In the genomic region with DNA sequence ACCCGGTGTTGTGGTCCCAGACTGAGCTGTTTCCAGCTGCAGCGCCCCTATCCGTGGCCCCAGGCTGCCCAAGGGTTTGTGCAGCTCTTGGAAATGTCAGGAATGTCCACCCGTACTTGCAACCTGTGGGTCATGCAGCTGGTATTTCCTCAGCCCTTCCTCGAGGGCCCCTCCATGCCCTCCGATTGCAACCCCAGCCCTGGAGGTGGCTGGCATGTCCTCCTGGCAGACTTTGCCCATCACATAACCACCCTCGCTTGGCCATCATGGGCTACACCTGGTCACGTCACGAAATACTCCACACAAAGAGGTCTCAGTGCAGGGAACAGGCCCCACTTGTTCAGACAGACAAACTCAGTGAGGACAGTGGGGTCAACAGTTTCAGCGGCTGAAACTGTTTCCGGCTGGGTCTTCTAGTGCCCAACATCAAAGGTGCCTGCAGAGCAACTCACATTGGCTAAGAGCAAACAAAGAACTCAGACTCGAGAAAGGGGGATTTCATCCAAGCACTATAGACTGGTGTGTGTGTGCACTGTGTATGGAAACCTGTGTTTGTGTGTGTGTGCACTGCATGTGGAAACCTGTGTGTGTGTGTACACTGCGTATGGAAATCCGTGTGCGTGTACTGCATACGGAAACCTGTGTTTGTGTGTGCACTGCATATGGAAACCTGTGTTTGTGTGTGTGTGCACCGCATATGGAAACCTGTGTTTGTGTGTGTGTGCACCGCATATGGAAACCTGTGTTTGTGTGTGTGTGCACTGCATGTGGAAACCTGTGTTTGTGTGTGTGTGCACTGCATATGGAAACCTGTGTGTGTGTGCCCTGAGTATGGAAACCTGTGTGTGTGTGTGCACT, we compare ENCODE assay signal across 18 cellular contexts.
A peak's percentile ranks its signal among the peaks of the same experiment; 100 is the strongest.
DNase-seq lines count a peak whose midpoint lies in the region; ATAC-seq, FAIRE-seq and TF ChIP-seq lines count a peak whose summit lies in the region.
"Had no signal": no experiment of that assay in that cellular context is flagged by ENCODE, and none has a peak within 500 bp of the region (broad histone marks: within the 10 kb centered on the region; RNA-seq: fewer than 3 reads in every experiment).

No MANE protein-coding gene starts in this region.

- no peaks in the 10 kb centered on the region for H3K9me3 Mint-ChIP-seq in activated CD4-positive, alpha-beta memory T cell treated with anti-CD3 and anti-CD28 coated beads, Interleukin-2, amount 10 ng/mL, durations not matched to agents 7 days and 5 days
- H3K9me3 Mint-ChIP-seq: activated B cell treated with CpG ODN at 0.5 μM for 24 hours; activated T-helper 17 cell treated with anti-CD3 and anti-CD28 coated beads, Interleukin-2, amount 50 U/mL, for 72 hours had no signal

- H3K27me3 ChIP-seq in endothelial cell of umbilical vein (ENCODE audit: control insufficient read depth in 2 of 2, insufficient read depth in 2 of 2, low read length in 2 of 2): no peaks in the 10 kb centered on the region

- H3K27ac ChIP-seq in endothelial cell of umbilical vein (ENCODE audit: insufficient read depth, low read depth, low read length): no peak overlapping the region
- H3K27ac ChIP-seq: KMS-11, RWPE1 had no signal

- FAIRE-seq in endothelial cell of umbilical vein (lab: Jason Lieb, UNC): peak; percentile 46

- H3K4me3 ChIP-seq in endothelial cell of umbilical vein (replicated peaks in 1 of 3; ENCODE audit: insufficient read depth in 1 of 3, low read depth in 1 of 3, low read length in 3 of 3): no peak overlapping the region

- no peak for TF ChIP-seq POLR2A in endothelial cell of umbilical vein (IDR thresholded peaks at IDR 0.05; ENCODE audit: low read depth, low read length)

- H3K9ac ChIP-seq in endothelial cell of umbilical vein (replicated peaks; ENCODE audit: extremely low read depth, insufficient read depth, low read length): no peak overlapping the region
- H3K9ac ChIP-seq: KMS-11 had no signal

- no peak overlapping the region for H3K27ac Mint-ChIP-seq in activated CD4-positive, alpha-beta memory T cell treated with anti-CD3 and anti-CD28 coated beads, Interleukin-2, amount 10 ng/mL, durations not matched to agents 7 days and 5 days
- H3K27ac Mint-ChIP-seq: activated B cell treated with CpG ODN at 0.5 μM for 24 hours; activated T-helper 17 cell treated with anti-CD3 and anti-CD28 coated beads, Interleukin-2, amount 50 U/mL, for 72 hours; B cell had no signal

- no peaks in the 10 kb centered on the region for H3K9me1 ChIP-seq in endothelial cell of umbilical vein (replicated peaks; ENCODE audit: control insufficient read depth, extremely low read depth, insufficient read depth, low read length)

- POLR2A ChIA-PET in endothelial cell of umbilical vein (lab: Charles Lee): no interaction called here
- POLR2A ChIA-PET in activated CD4-positive, alpha-beta memory T cell treated with anti-CD3 and anti-CD28 coated beads, Interleukin-2, amount 10 ng/mL, durations not matched to agents 7 days and 5 days (lab: Charles Lee): no interaction called here

- intact Hi-C loops in endothelial cell of umbilical vein (cut with micrococcal nuclease): no loop called here

- H3K27me3 Mint-ChIP-seq in activated CD4-positive, alpha-beta memory T cell treated with anti-CD3 and anti-CD28 coated beads, Interleukin-2, amount 10 ng/mL, durations not matched to agents 7 days and 5 days: peaks cover 3% of the 10 kb centered on the region

- H3K4me1 ChIP-seq in endothelial cell of umbilical vein (ENCODE audit: control insufficient read depth, extremely low read depth, insufficient read depth, low read length): peaks cover 6% of the 10 kb centered on the region

- H3K4me1 Mint-ChIP-seq in activated CD4-positive, alpha-beta memory T cell treated with anti-CD3 and anti-CD28 coated beads, Interleukin-2, amount 10 ng/mL, durations not matched to agents 7 days and 5 days: no peaks in the 10 kb centered on the region
- H3K4me1 Mint-ChIP-seq: activated B cell treated with CpG ODN at 0.5 μM for 24 hours; activated T-helper 17 cell treated with anti-CD3 and anti-CD28 coated beads, Interleukin-2, amount 50 U/mL, for 72 hours; B cell had no signal

- no peaks in the 10 kb centered on the region for H3K36me3 Mint-ChIP-seq in activated CD4-positive, alpha-beta memory T cell treated with anti-CD3 and anti-CD28 coated beads, Interleukin-2, amount 10 ng/mL, durations not matched to agents 7 days and 5 days (ENCODE audit: low read depth)

- DNase-seq in EH (ENCODE audit: low read depth) (peak; percentile 64), RPMI7951 (ENCODE audit: low read depth) (peak; percentile 49), endothelial cell of umbilical vein (ENCODE audit: low read depth, low spot score) (no peak), renal cortical epithelial cell (ENCODE audit: low read depth) (peak; percentile 4), activated gamma-delta T cell treated with Interleukin-2 at 50 U/mL for 16 hours (no peak)
- no peak for DNase-seq in activated CD4-positive, alpha-beta memory T cell treated with anti-CD3 and anti-CD28 coated beads, Interleukin-2, amount 10 ng/mL, durations not matched to agents 7 days and 5 days
- DNase-seq: activated B cell treated with CpG ODN at 0.5 μM for 24 hours; H7; NCI-H1105; NCI-H82; stimulated activated CD4-positive, alpha-beta T cell treated with anti-CD3 and anti-CD28 coated beads, Interleukin-2, amount 100 ng/mL, for 24 hours; T-helper 1 cell had no signal

- H3K4me2 ChIP-seq in endothelial cell of umbilical vein (ENCODE audit: insufficient read depth, low read length): no peak overlapping the region
- H3K4me2 ChIP-seq: KMS-11 had no signal

- TF ChIP-seq CTCF in endothelial cell of umbilical vein (IDR thresholded peaks at IDR 0.05; ENCODE audit: extremely low read depth in 1 of 2, insufficient read depth in 1 of 2, low read depth in 1 of 2, low read length in 2 of 2): no peak

- ATAC-seq in HG03135 (IDR thresholded peaks at IDR 0.05; ENCODE audit: unreplicated experiment) (no peak), GM19467 (IDR thresholded peaks at IDR 0.05; ENCODE audit: unreplicated experiment) (no peak)
- ATAC-seq: activated T-helper 17 cell treated with anti-CD3 and anti-CD28 coated beads, Interleukin-2, amount 50 U/mL, for 72 hours had no signal

- H3K4me3 Mint-ChIP-seq in activated CD4-positive, alpha-beta memory T cell treated with anti-CD3 and anti-CD28 coated beads, Interleukin-2, amount 10 ng/mL, durations not matched to agents 7 days and 5 days: no peak overlapping the region
- H3K4me3 Mint-ChIP-seq: activated B cell treated with CpG ODN at 0.5 μM for 24 hours; activated T-helper 17 cell treated with anti-CD3 and anti-CD28 coated beads, Interleukin-2, amount 50 U/mL, for 72 hours; B cell had no signal

- no peaks in the 10 kb centered on the region for H4K20me1 ChIP-seq in endothelial cell of umbilical vein (replicated peaks; ENCODE audit: control insufficient read depth, extremely low read depth, insufficient read depth, low read length)

- H3K36me3 ChIP-seq in endothelial cell of umbilical vein (ENCODE audit: control insufficient read depth in 2 of 2, extremely low read depth in 1 of 2, insufficient read depth in 2 of 2, low read length in 2 of 2): no peaks in the 10 kb centered on the region

- BruUV-seq in endothelial cell of umbilical vein (replicated peaks; lab: Mats Ljungman, UMichigan): no TSS peak

- no peaks in the 10 kb centered on the region for H3K9me3 ChIP-seq in endothelial cell of umbilical vein (replicated peaks; ENCODE audit: control insufficient read depth, insufficient read depth, low read length)

- CTCF ChIA-PET in endothelial cell of umbilical vein (lab: Charles Lee): no interaction called here
- CTCF ChIA-PET in activated CD4-positive, alpha-beta memory T cell treated with anti-CD3 and anti-CD28 coated beads, Interleukin-2, amount 10 ng/mL, durations not matched to agents 7 days and 5 days (lab: Charles Lee): no interaction called here

- dilution Hi-C loops in endothelial cell of umbilical vein (cut with MboI; ENCODE audit: extremely low pct_ligation_motif_present, low sequenced_read_pairs): no loop called here

- no peak overlapping the region for H2AFZ ChIP-seq in endothelial cell of umbilical vein (ENCODE audit: low read depth, low read length)

- H3K79me2 ChIP-seq in endothelial cell of umbilical vein (ENCODE audit: control insufficient read depth, insufficient read depth, low read length): no peaks in the 10 kb centered on the region

TF ChIP-seq in endothelial cell of umbilical vein, 7 proteins besides CTCF, POLR2A, EP300 and RAD21:
- TF ChIP-seq, protein P1, sequence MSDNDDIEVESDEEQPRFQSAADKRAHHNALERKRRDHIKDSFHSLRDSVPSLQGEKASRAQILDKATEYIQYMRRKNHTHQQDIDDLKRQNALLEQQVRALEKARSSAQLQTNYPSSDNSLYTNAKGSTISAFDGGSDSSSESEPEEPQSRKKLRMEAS (IDR thresholded peaks at IDR 0.05; ENCODE audit: insufficient read depth, insufficient read length): no peak
- TF ChIP-seq POLR2AphosphoS5 (IDR thresholded peaks at IDR 0.05; ENCODE audit: insufficient read depth, low read depth, low read length): peak; percentile 19

Comparison
In these comparisons a context has a peak if more than half of its experiments do, and no peak if none do; other contexts are left out.
1. DNase-seq: peak in EH (single experiment), RPMI7951 (single experiment) and renal cortical epithelial cell (single experiment); none in endothelial cell of umbilical vein (single experiment), activated CD4-positive, alpha-beta memory T cell treated with anti-CD3 and anti-CD28 coated beads, Interleukin-2, amount 10 ng/mL, durations not matched to agents 7 days and 5 days (single experiment) and activated gamma-delta T cell treated with Interleukin-2 at 50 U/mL for 16 hours (single experiment).